Comparison of ENCODE assay signal across 6 cellular contexts in the genomic region with DNA sequence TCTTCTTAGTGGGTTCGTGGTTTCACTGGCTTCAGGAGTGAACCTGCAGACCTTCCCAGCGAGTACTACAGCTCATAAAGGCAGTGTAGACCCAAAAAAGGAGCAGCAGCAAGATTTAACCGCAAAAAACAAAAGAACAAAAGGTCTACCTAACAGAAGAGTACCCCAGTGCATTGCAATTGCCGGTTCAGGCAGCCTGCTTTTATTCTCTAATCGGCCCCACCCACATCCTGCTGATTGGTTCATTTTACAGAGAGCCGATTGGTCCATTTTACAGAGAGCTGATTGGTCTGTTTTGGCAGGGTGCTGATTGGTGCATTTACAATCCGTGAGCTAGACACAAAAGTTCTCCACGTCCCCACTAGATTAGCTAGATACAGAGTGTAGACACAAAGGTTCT. TPM values are rescaled to one million over a fixed set of nuclear protein-coding genes. Genes with fewer than 3 reads are reported as not detected.
DNase-seq lines count a peak whose midpoint lies in the region; ATAC-seq and TF ChIP-seq lines count a peak whose summit lies in the region.

No MANE protein-coding gene starts in this region.

- H3K9me3 ChIP-seq in breast epithelium: no peaks in the 10 kb centered on the region
- H3K9me3 ChIP-seq in testis: no peaks in the 10 kb centered on the region

- peaks cover 4% of the 10 kb centered on the region for H3K36me3 Mint-ChIP-seq in MCF 10A (ENCODE audit: insufficient read depth, unreplicated experiment)
- peaks cover 27% of the 10 kb centered on the region for H3K36me3 Mint-ChIP-seq in activated naive CD4-positive, alpha-beta T cell treated with anti-CD3 and anti-CD28 coated beads, Interleukin-2, amount 10 ng/mL, durations not matched to agents 7 days and 5 days

- CTCF ChIA-PET in MCF 10A (lab: Yijun Ruan, JAX): interaction anchor here (0.6 to 1.5 kb wide), 4 partner anchors 80 to 1325 kb away, joined by 3 to 4 read pairs (median 3); no protein-coding TSS in a partner anchor
- CTCF ChIA-PET in activated naive CD4-positive, alpha-beta T cell treated with anti-CD3 and anti-CD28 coated beads, Interleukin-2, amount 10 ng/mL, durations not matched to agents 7 days and 5 days (lab: Charles Lee): interaction anchor here (1.0 to 3.3 kb wide), 4 partner anchors 23 to 174 kb away, joined by 3 to 28 read pairs (median 7); a partner anchor contains a TSS

- H3K9me3 Mint-ChIP-seq in MCF 10A (ENCODE audit: unreplicated experiment): no peaks in the 10 kb centered on the region
- H3K9me3 Mint-ChIP-seq in activated naive CD4-positive, alpha-beta T cell treated with anti-CD3 and anti-CD28 coated beads, Interleukin-2, amount 10 ng/mL, durations not matched to agents 7 days and 5 days: no peaks in the 10 kb centered on the region

- BruUV-seq in MCF 10A (replicated peaks; lab: Mats Ljungman, UMichigan): no TSS peak

- TF ChIP-seq CTCF in MCF 10A (IDR thresholded peaks at IDR 0.05; ENCODE audit: unreplicated experiment) (no peak), breast epithelium (IDR thresholded peaks at IDR 0.05) (no peak), testis (IDR thresholded peaks at IDR 0.05) (no peak)

- H3K4me3 Mint-ChIP-seq in MCF 10A (ENCODE audit: unreplicated experiment): no peak overlapping the region
- peak overlapping the region; percentile 58 for H3K4me3 Mint-ChIP-seq in activated naive CD4-positive, alpha-beta T cell treated with anti-CD3 and anti-CD28 coated beads, Interleukin-2, amount 10 ng/mL, durations not matched to agents 7 days and 5 days

- H3K4me1 ChIP-seq in breast epithelium (peaks cover 0 to 2% of the 10 kb centered on the region in 2 donors), testis (peaks cover 3% of the 10 kb centered on the region)

- TF ChIP-seq POLR2A in breast epithelium (IDR thresholded peaks at IDR 0.05) (no peak), testis (IDR thresholded peaks at IDR 0.05) (no peak)

- H3K4me3 ChIP-seq in breast epithelium (no peak overlapping the region), testis (peak overlapping the region in 1 of 2 donors; percentile 64)

- peaks cover 11% of the 10 kb centered on the region for H3K4me1 Mint-ChIP-seq in MCF 10A (ENCODE audit: insufficient read depth, unreplicated experiment)
- H3K4me1 Mint-ChIP-seq in activated naive CD4-positive, alpha-beta T cell treated with anti-CD3 and anti-CD28 coated beads, Interleukin-2, amount 10 ng/mL, durations not matched to agents 7 days and 5 days: peaks cover 60% of the 10 kb centered on the region

- H3K27me3 ChIP-seq in breast epithelium: no peaks in the 10 kb centered on the region
- no peaks in the 10 kb centered on the region for H3K27me3 ChIP-seq in testis

- DNase-seq in MCF 10A (ENCODE audit: unreplicated experiment): peak; percentile 24
- DNase-seq in breast epithelium (ENCODE audit: low spot score in 2 of 2): no peak
- peak; percentile 78 for DNase-seq in activated naive CD4-positive, alpha-beta T cell treated with anti-CD3 and anti-CD28 coated beads, Interleukin-2, amount 10 ng/mL, durations not matched to agents 7 days and 5 days
- peak; percentile 81 for DNase-seq in testis
- no peak for DNase-seq in AG08396 (ENCODE audit: low spot score)

- no peaks in the 10 kb centered on the region for H3K27me3 Mint-ChIP-seq in MCF 10A (ENCODE audit: insufficient read depth, unreplicated experiment)
- no peaks in the 10 kb centered on the region for H3K27me3 Mint-ChIP-seq in activated naive CD4-positive, alpha-beta T cell treated with anti-CD3 and anti-CD28 coated beads, Interleukin-2, amount 10 ng/mL, durations not matched to agents 7 days and 5 days

- POLR2A ChIA-PET in MCF 10A (lab: Yijun Ruan, JAX): interaction anchor here (1.8 kb wide), 1 partner anchor 82 kb away, joined by 5 read pairs; no protein-coding TSS in a partner anchor

- H3K27ac ChIP-seq in breast epithelium (no peak overlapping the region), testis (no peak overlapping the region)

- ATAC-seq in GM19455 (IDR thresholded peaks at IDR 0.05; ENCODE audit: unreplicated experiment): no peak

- H3K36me3 ChIP-seq in breast epithelium: no peaks in the 10 kb centered on the region
- no peaks in the 10 kb centered on the region for H3K36me3 ChIP-seq in testis (ENCODE audit: low read depth, missing control alignments)

- H3K27ac Mint-ChIP-seq in MCF 10A (ENCODE audit: low read depth, unreplicated experiment): no peak overlapping the region
- H3K27ac Mint-ChIP-seq in activated naive CD4-positive, alpha-beta T cell treated with anti-CD3 and anti-CD28 coated beads, Interleukin-2, amount 10 ng/mL, durations not matched to agents 7 days and 5 days: peak overlapping the region; percentile 89

- 58% methylated on average over 7 to 8 of the region's 8 CpGs for WGBS in testis, 2 donors

- intact Hi-C loops in MCF 10A (cut with micrococcal nuclease) (no loop called here), breast epithelium (cut with DNase I; ENCODE audit: low total_unique reads) (no loop called here), testis (cut with DNase I; ENCODE audit: low total_unique reads) (loop anchor here (10.0 kb wide), 1 partner anchor 186 kb away; a partner anchor contains a TSS)

RNA-seq across cellular contexts. Expression of a gene that starts 2.0 kb away (rescaled TPM):
- 20.7 and 25.1 TPM in 2 replicates for total RNA-seq in MCF 10A (2022)
- total RNA-seq in breast epithelium: 10 to 100 TPM; 25.2 to 67.4 (median 42.3) TPM
- total RNA-seq in testis: 10 to 100 TPM; 13.5 to 19.5 TPM
- polyA plus RNA-seq in testis (ENCODE audit: insufficient read depth, low read depth, low replicate concordance): 23.0 TPM

RNA-seq across cellular contexts. Expression of a gene that starts 4.5 kb away (rescaled TPM):
- total RNA-seq in MCF 10A (2022): 63.9 and 74.8 TPM in 2 replicates
- total RNA-seq in breast epithelium: 10 to 100 TPM; 17.0 to 26.9 (median 21.0) TPM
- 10 to 100 TPM; 88.0 to 88.1 TPM for total RNA-seq in testis
- 74.4 TPM for polyA plus RNA-seq in testis (ENCODE audit: insufficient read depth, low read depth, low replicate concordance)

RNA-seq across cellular contexts. Expression of a gene that starts 22.8 kb away (rescaled TPM):
- 15.2 and 15.8 TPM in 2 replicates for total RNA-seq in MCF 10A (2022)
- total RNA-seq in breast epithelium: 10 to 100 TPM; 29.3 to 41.7 (median 30.8) TPM
- total RNA-seq in testis: 10 to 100 TPM; 28.7 to 33.7 TPM
- polyA plus RNA-seq in testis (ENCODE audit: insufficient read depth, low read depth, low replicate concordance): 24.6 TPM

RNA-seq across cellular contexts. Expression of a gene that starts 31.2 kb away (rescaled TPM):
- 1.3 and 1.8 TPM in 2 replicates for total RNA-seq in MCF 10A (2022)
- total RNA-seq in breast epithelium: 1 to 10 TPM in 1 of 3 donors, under 1 TPM in 2; 0.96 to 2.3 (median 0.98) TPM
- total RNA-seq in testis: 10 to 100 TPM; 23.7 to 25.2 TPM
- polyA plus RNA-seq in testis (ENCODE audit: insufficient read depth, low read depth, low replicate concordance): 78.7 TPM

RNA-seq across cellular contexts. Expression of a gene that starts 31.3 kb away (rescaled TPM):
- 16.7 and 20.6 TPM in 2 replicates for total RNA-seq in MCF 10A (2022)
- total RNA-seq in breast epithelium: 10 to 100 TPM; 13.8 to 25.8 (median 18.6) TPM
- 100 to 1,000 TPM in 1 of 2 donors, 10 to 100 TPM in 1; 53.0 to 172 TPM for total RNA-seq in testis
- polyA plus RNA-seq in testis (ENCODE audit: insufficient read depth, low read depth, low replicate concordance): 201 TPM

Comparison
In these comparisons a context has a peak if more than half of its experiments do, and no peak if none do; other contexts are left out.
1. DNase-seq: peak in MCF 10A (single experiment), activated naive CD4-positive, alpha-beta T cell treated with anti-CD3 and anti-CD28 coated beads, Interleukin-2, amount 10 ng/mL, durations not matched to agents 7 days and 5 days (single experiment) and testis (single experiment); none in breast epithelium (0 of 2) and AG08396 (single experiment).